ENCODE assay signal across 19 cellular contexts in genomic region chr4:48862661-48863060, GRCh38.
"Had no signal": no experiment of that assay in that cellular context is flagged by ENCODE, and none has a peak within 500 bp of the region (broad histone marks: within the 10 kb centered on the region; RNA-seq: fewer than 3 reads in every experiment).

No MANE protein-coding gene starts in this region.

- H3K4me3 ChIP-seq: left ventricle myocardium inferior, lower lobe of right lung, skin epidermis, thoracic aorta, transverse colon had no signal

- ATAC-seq: esophagus mucosa; left cardiac atrium; lower lobe of right lung; natural killer cell; sciatic nerve; stimulated activated naive B cell treated with anti-CD40 and anti-IgM and Interleukin-4, amounts not matched to agents 10 μg/mL and 1 μg/mL and 100 μg/mL, for 72 hours; stimulated activated naive CD8-positive, alpha-beta T cell treated with anti-CD3 and anti-CD28 coated beads, Interleukin-15, amount 100 ng/mL, for 72 hours had no signal

- DNase-seq: effector memory CD4-positive, alpha-beta T cell; kidney; left cardiac atrium; left ventricle myocardium inferior; lower lobe of right lung; natural killer cell; posterior cingulate gyrus; stimulated activated CD4-positive, alpha-beta T cell treated with anti-CD3 and anti-CD28 coated beads, Interleukin-2, amount 100 ng/mL, for 24 hours; stimulated activated CD4-positive, alpha-beta T cell treated with anti-CD3 and anti-CD28 coated beads, Interleukin-4, amount 100 ng/mL, for 4 hours; stimulated activated naive B cell treated with anti-CD40 and anti-IgM and Interleukin-4, amounts not matched to agents 10 μg/mL and 1 μg/mL and 100 μg/mL, for 72 hours; stimulated activated naive CD8-positive, alpha-beta T cell treated with anti-CD3 and anti-CD28 coated beads, Interleukin-15, amount 100 ng/mL, for 72 hours; transverse colon had no signal

- H3K27me3 ChIP-seq: transverse colon had no signal

- H3K27ac ChIP-seq: left ventricle myocardium inferior, lower lobe of right lung, skin epidermis, thoracic aorta, transverse colon had no signal

- FAIRE-seq: endometrium, frontal cortex, kidney, urothelium cell line had no signal

- H3K4me1 ChIP-seq: left ventricle myocardium inferior, lower lobe of right lung, transverse colon had no signal
